ENCODE assay signal across 9 cellular contexts in the genomic region with DNA sequence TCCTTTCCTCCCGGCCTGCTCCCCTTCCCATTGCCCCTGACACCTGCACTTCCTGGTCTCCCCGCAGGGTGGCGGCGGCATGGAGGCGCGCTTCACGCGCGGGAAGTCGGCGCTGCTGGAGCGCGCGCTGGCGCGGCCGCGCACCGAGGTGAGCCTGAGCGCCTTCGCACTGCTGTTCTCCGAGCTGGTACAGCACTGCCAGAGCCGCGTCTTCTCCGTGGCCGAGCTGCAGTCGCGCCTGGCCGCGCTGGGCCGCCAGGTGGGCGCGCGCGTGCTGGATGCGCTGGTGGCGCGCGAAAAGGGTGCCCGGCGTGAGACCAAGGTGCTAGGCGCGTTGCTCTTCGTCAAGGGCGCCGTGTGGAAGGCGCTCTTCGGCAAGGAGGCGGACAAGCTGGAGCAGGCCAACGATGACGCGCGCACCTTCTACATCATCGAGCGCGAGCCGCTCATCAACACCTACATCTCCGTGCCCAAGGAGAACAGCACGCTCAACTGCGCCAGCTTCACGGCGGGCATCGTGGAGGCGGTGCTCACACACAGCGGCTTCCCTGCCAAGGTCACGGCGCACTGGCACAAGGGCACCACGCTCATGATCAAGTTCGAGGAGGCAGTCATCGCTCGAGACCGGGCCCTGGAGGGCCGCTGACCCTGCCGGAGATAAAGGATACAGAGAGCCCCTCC. TPM values are rescaled to one million over a fixed set of nuclear protein-coding genes. Genes with fewer than 3 reads are reported as not detected.
DNase-seq lines count a peak whose midpoint lies in the region; ATAC-seq, FAIRE-seq and TF ChIP-seq lines count a peak whose summit lies in the region.
"Had no signal": no experiment of that assay in that cellular context is flagged by ENCODE, and none has a peak within 500 bp of the region (broad histone marks: within the 10 kb centered on the region; RNA-seq: fewer than 3 reads in every experiment).

No MANE protein-coding gene starts in this region.

- ATAC-seq in HG03095 (IDR thresholded peaks at IDR 0.05; ENCODE audit: unreplicated experiment) (no peak), HG03045 (IDR thresholded peaks at IDR 0.05; ENCODE audit: unreplicated experiment) (no peak), HG02973 (IDR thresholded peaks at IDR 0.05; ENCODE audit: unreplicated experiment) (no peak)

- H3K27ac ChIP-seq in kidney (ENCODE audit: low read depth in 2 of 2, low read length in 2 of 2) (no peak overlapping the region), stomach smooth muscle (ENCODE audit: low read length) (no peak overlapping the region)

- peak overlapping the region; percentile 97 for H3K4me3 Mint-ChIP-seq in activated CD4-positive, alpha-beta T cell treated with anti-CD3 and anti-CD28 coated beads, Interleukin-2, amount 10 ng/mL, durations not matched to agents 24 days and 14 days
- H3K4me3 Mint-ChIP-seq in activated naive CD8-positive, alpha-beta T cell, result peak overlapping the region; percentile 90

- peaks cover 31% of the 10 kb centered on the region for H3K4me1 Mint-ChIP-seq in activated CD4-positive, alpha-beta T cell treated with anti-CD3 and anti-CD28 coated beads, Interleukin-2, amount 10 ng/mL, durations not matched to agents 24 days and 14 days
- peaks cover 36% of the 10 kb centered on the region for H3K4me1 Mint-ChIP-seq in activated naive CD8-positive, alpha-beta T cell (ENCODE audit: low read depth)

- H3K36me3 ChIP-seq in kidney (ENCODE audit: control insufficient read depth in 1 of 2, insufficient read depth in 2 of 2, low read length in 2 of 2) (no peaks in the 10 kb centered on the region), stomach smooth muscle (ENCODE audit: control insufficient read depth in 2 of 2, insufficient read depth in 2 of 2, low read length in 2 of 2) (peaks cover 3 to 12% of the 10 kb centered on the region in 2 donors)

- no peaks in the 10 kb centered on the region for H3K9me3 Mint-ChIP-seq in activated CD4-positive, alpha-beta T cell treated with anti-CD3 and anti-CD28 coated beads, Interleukin-2, amount 10 ng/mL, durations not matched to agents 24 days and 14 days
- no peaks in the 10 kb centered on the region for H3K9me3 Mint-ChIP-seq in activated naive CD8-positive, alpha-beta T cell (ENCODE audit: low read depth)

- H3K36me3 Mint-ChIP-seq in activated CD4-positive, alpha-beta T cell treated with anti-CD3 and anti-CD28 coated beads, Interleukin-2, amount 10 ng/mL, durations not matched to agents 24 days and 14 days (ENCODE audit: low read depth), result peaks cover 18% of the 10 kb centered on the region
- no peaks in the 10 kb centered on the region for H3K36me3 Mint-ChIP-seq in activated naive CD8-positive, alpha-beta T cell

- H3K27me3 Mint-ChIP-seq in activated CD4-positive, alpha-beta T cell treated with anti-CD3 and anti-CD28 coated beads, Interleukin-2, amount 10 ng/mL, durations not matched to agents 24 days and 14 days, result peaks cover 9% of the 10 kb centered on the region
- H3K27me3 Mint-ChIP-seq in activated naive CD8-positive, alpha-beta T cell, result peaks cover 2% of the 10 kb centered on the region

- H3K4me1 ChIP-seq in kidney (ENCODE audit: control insufficient read depth in 1 of 2, insufficient read depth in 1 of 2, low read depth in 1 of 2, low read length in 2 of 2), result peaks cover 0 to 8% of the 10 kb centered on the region in 2 donors
- H3K4me1 ChIP-seq in stomach smooth muscle (ENCODE audit: control insufficient read depth, insufficient read depth, low read length), result peaks cover 13% of the 10 kb centered on the region

- DNase-seq in activated CD4-positive, alpha-beta T cell treated with anti-CD3 and anti-CD28 coated beads, Interleukin-2, amount 10 ng/mL, durations not matched to agents 24 days and 14 days, result no peak
- DNase-seq in activated CD4-positive, alpha-beta T cell treated with anti-CD3 and anti-CD28 coated beads for 48 hours, result no peak
- DNase-seq in kidney, result no peak

- no peak overlapping the region for H3K27ac Mint-ChIP-seq in activated CD4-positive, alpha-beta T cell treated with anti-CD3 and anti-CD28 coated beads, Interleukin-2, amount 10 ng/mL, durations not matched to agents 24 days and 14 days
- H3K27ac Mint-ChIP-seq in activated naive CD8-positive, alpha-beta T cell, result peak overlapping the region; percentile 90

- H3K9me3 ChIP-seq in kidney (ENCODE audit: control insufficient read depth in 1 of 2, low read length in 2 of 2), result no peaks in the 10 kb centered on the region
- H3K9me3 ChIP-seq in stomach smooth muscle (ENCODE audit: control insufficient read depth in 2 of 2, low read length in 2 of 2), result no peaks in the 10 kb centered on the region

- H3K9ac ChIP-seq in kidney (ENCODE audit: low read length in 2 of 2) (no peak overlapping the region), stomach smooth muscle (ENCODE audit: low read length in 2 of 2) (peak overlapping the region in 1 of 2 donors; percentile 94)

- H3K27me3 ChIP-seq in stomach smooth muscle (ENCODE audit: control insufficient read depth in 1 of 2, insufficient read depth in 2 of 2, low read length in 2 of 2), result peaks cover 14 to 18% of the 10 kb centered on the region in 2 donors

- intact Hi-C loops in activated CD4-positive, alpha-beta T cell treated with anti-CD3 and anti-CD28 coated beads, Interleukin-2, amount 10 ng/mL, durations not matched to agents 24 days and 14 days (cut with micrococcal nuclease), result no loop called here
- intact Hi-C loops in kidney (cut with DNase I), result no loop called here

- H3K4me3 ChIP-seq in kidney (ENCODE audit: low read length in 2 of 2), result peak overlapping the region; percentile 55 to 87
- H3K4me3 ChIP-seq in stomach smooth muscle (ENCODE audit: low read length in 2 of 2), result peak overlapping the region; percentile 82 to 98

- no peak for FAIRE-seq in kidney (lab: Jason Lieb, UNC)

- TF ChIP-seq CTCF in kidney (IDR thresholded peaks at IDR 0.05; ENCODE audit: borderline replicate concordance, extremely low read depth, insufficient read depth), result no peak

RNA-seq across cellular contexts. Expression of a gene that starts 1.7 kb away (rescaled TPM):
- total RNA-seq in activated CD4-positive, alpha-beta T cell treated with anti-CD3 and anti-CD28 coated beads, Interleukin-2, amount 10 ng/mL, durations not matched to agents 24 days and 14 days, result 82.9 and 84.1 TPM in 2 replicates
- 82.6 TPM for total RNA-seq in kidney
- polyA plus RNA-seq in kidney (ENCODE audit: insufficient read depth, low read depth, low replicate concordance), result 222 TPM

RNA-seq across cellular contexts. Expression of a gene that starts 5.4 kb away (rescaled TPM):
- total RNA-seq in activated CD4-positive, alpha-beta T cell treated with anti-CD3 and anti-CD28 coated beads, Interleukin-2, amount 10 ng/mL, durations not matched to agents 24 days and 14 days, result not detected in 2 replicates
- total RNA-seq in kidney, result 0.38 TPM
- polyA plus RNA-seq in kidney (ENCODE audit: insufficient read depth, low read depth, low replicate concordance), result 0.28 TPM
- total RNA-seq: RPMI7951 had no signal

RNA-seq across cellular contexts. Expression of a gene that starts 13.5 kb away (rescaled TPM):
- not detected in 2 replicates for total RNA-seq in activated CD4-positive, alpha-beta T cell treated with anti-CD3 and anti-CD28 coated beads, Interleukin-2, amount 10 ng/mL, durations not matched to agents 24 days and 14 days
- total RNA-seq in kidney, result 1.1 TPM
- polyA plus RNA-seq in kidney (ENCODE audit: insufficient read depth, low read depth, low replicate concordance), result not detected
- total RNA-seq: RPMI7951 had no signal

RNA-seq across cellular contexts. Expression of a gene that starts 19.6 kb away (rescaled TPM):
- total RNA-seq in activated CD4-positive, alpha-beta T cell treated with anti-CD3 and anti-CD28 coated beads, Interleukin-2, amount 10 ng/mL, durations not matched to agents 24 days and 14 days, result not detected in 2 replicates
- 1.0 TPM for total RNA-seq in kidney
- polyA plus RNA-seq in kidney (ENCODE audit: insufficient read depth, low read depth, low replicate concordance), result not detected
- total RNA-seq: RPMI7951 had no signal

RNA-seq across cellular contexts. Expression of a gene that starts 45.4 kb away (rescaled TPM):
- total RNA-seq in activated CD4-positive, alpha-beta T cell treated with anti-CD3 and anti-CD28 coated beads, Interleukin-2, amount 10 ng/mL, durations not matched to agents 24 days and 14 days, result 83.4 and 84.3 TPM in 2 replicates
- 136 TPM for total RNA-seq in kidney
- polyA plus RNA-seq in kidney (ENCODE audit: insufficient read depth, low read depth, low replicate concordance), result 74.8 TPM
